In the genomic region with DNA sequence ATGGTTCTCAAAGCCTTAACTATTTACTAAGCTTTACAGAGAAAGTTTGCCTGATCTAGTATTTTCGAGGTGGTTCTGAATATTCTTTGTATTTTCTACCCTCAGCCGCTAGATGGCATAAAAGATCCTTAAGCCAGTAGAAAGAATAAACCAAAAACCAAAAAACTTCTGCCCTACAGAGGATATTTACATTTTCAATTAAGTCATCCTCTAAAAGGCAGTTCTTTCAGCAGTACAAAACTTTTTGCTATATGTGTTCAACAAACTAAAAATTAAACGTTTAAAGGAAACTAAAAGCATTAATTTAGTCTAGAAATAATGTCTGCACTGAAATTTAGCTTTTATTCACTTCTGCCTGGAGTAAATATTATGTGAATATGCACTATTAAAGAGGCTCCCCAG, we compare ENCODE assay signal across 8 cellular contexts.
DNase-seq lines count a peak whose midpoint lies in the region; ATAC-seq, FAIRE-seq and TF ChIP-seq lines count a peak whose summit lies in the region.

No MANE protein-coding gene starts in this region.

- H3K4me1 Mint-ChIP-seq in nephron: peaks cover 25% of the 10 kb centered on the region

- peak overlapping the region; percentile 4 to 76 (median 48) for H3K27ac Mint-ChIP-seq in nephron

- no peaks in the 10 kb centered on the region for H3K9me3 ChIP-seq in OCI-LY3 (ENCODE audit: insufficient read depth, low read length)

- H3K79me2 ChIP-seq in OCI-LY3 (ENCODE audit: low read length): no peaks in the 10 kb centered on the region

- no peaks in the 10 kb centered on the region for H3K27me3 Mint-ChIP-seq in nephron (ENCODE audit: low read depth)

- peaks cover 4% of the 10 kb centered on the region for H3K36me3 Mint-ChIP-seq in nephron (ENCODE audit: low read depth)

- H2AFZ ChIP-seq in OCI-LY3 (ENCODE audit: low read depth, low read length): no peak overlapping the region

- no peak overlapping the region for H3K27ac ChIP-seq in OCI-LY3 (ENCODE audit: low read length)

- ATAC-seq in HG02623 (IDR thresholded peaks at IDR 0.05; ENCODE audit: unreplicated experiment): no peak
- no peak for ATAC-seq in HG02852 (IDR thresholded peaks at IDR 0.05; ENCODE audit: unreplicated experiment)

- H3K4me1 ChIP-seq in OCI-LY3 (ENCODE audit: low read length): no peaks in the 10 kb centered on the region

- H3K36me3 ChIP-seq in OCI-LY3 (replicated peaks; ENCODE audit: low read depth, low read length): no peaks in the 10 kb centered on the region

- DNase-seq in DMS53 (lab: John Stamatoyannopoulos, UW) (peak; percentile 80), HT-29 (ENCODE audit: low spot score) (peak; percentile 82), activated T-cell treated with anti-CD3 and anti-CD28 coated beads for 4 hours (no peak)

- no peak overlapping the region for H3K4me3 ChIP-seq in OCI-LY3 (ENCODE audit: low read length)

- TF ChIP-seq CTCF in OCI-LY3 (IDR thresholded peaks at IDR 0.05; ENCODE audit: low read depth, low read length): peak; percentile 78
- TF ChIP-seq CTCF in nephron (IDR thresholded peaks at IDR 0.05; ENCODE audit: unreplicated experiment in 3 of 3): peak; percentile 77 to 78 (median 77)

- no peak overlapping the region for H3K9ac ChIP-seq in OCI-LY3 (ENCODE audit: low read length)

- H4K20me1 ChIP-seq in OCI-LY3 (ENCODE audit: insufficient read depth, low read length): no peaks in the 10 kb centered on the region

- H3K27me3 ChIP-seq in OCI-LY3 (ENCODE audit: low read depth, low read length): peaks cover 32% of the 10 kb centered on the region

- H3K4me2 ChIP-seq in OCI-LY3 (ENCODE audit: low read length): no peak overlapping the region

- no peak overlapping the region for H3K4me3 Mint-ChIP-seq in nephron

- H3K9me3 Mint-ChIP-seq in nephron: no peaks in the 10 kb centered on the region

- FAIRE-seq in endometrium (lab: Jason Lieb, UNC): peak; percentile 92
